Comparison of ENCODE assay signal across 21 cellular contexts in genomic region chr2:29032189-29032588, GRCh38. TPM values are rescaled to one million over a fixed set of nuclear protein-coding genes. Genes with fewer than 3 reads are reported as not detected.
A peak's percentile ranks its signal among the peaks of the same experiment; 100 is the strongest.
DNase-seq lines count a peak whose midpoint lies in the region; ATAC-seq and TF ChIP-seq lines count a peak whose summit lies in the region.
"Had no signal": no experiment of that assay in that cellular context is flagged by ENCODE, and none has a peak within 500 bp of the region (broad histone marks: within the 10 kb centered on the region; RNA-seq: fewer than 3 reads in every experiment).

No MANE protein-coding gene starts in this region.

- H3K9me3 Mint-ChIP-seq in CD8-positive, alpha-beta T cell, result no peaks in the 10 kb centered on the region
- H3K9me3 Mint-ChIP-seq in endothelial cell (ENCODE audit: unreplicated experiment) (no peaks in the 10 kb centered on the region), neural progenitor cell (peaks cover 3% of the 10 kb centered on the region)
- H3K9me3 Mint-ChIP-seq: CD4-positive, alpha-beta T cell; H9 had no signal

- WGBS in IMR-90 (ENCODE audit: extremely low coverage in 2 of 2, insufficient read length in 1 of 2), 2 experiments, result no CpG with 5 or more reads among the region's 5 CpGs

- H4K20me1 ChIP-seq in IMR-90 (ENCODE audit: insufficient read depth, low read length) (no peaks in the 10 kb centered on the region), neural progenitor cell (ENCODE audit: low read depth) (no peaks in the 10 kb centered on the region)
- H4K20me1 ChIP-seq: BLaER1 treated with 17β-estradiol and CSF1 and Interleukin-3, amounts not matched to agents 10 nM and 100 nM had no signal

- no peak overlapping the region for H4K91ac ChIP-seq in IMR-90 (ENCODE audit: insufficient read depth, low read depth, low read length)

- no peak overlapping the region for H3K4me3 ChIP-seq in CD8-positive, alpha-beta T cell (ENCODE audit: low read depth, low read length)
- H3K4me3 ChIP-seq in IMR-90 (ENCODE audit: insufficient read depth, low read depth, low read length) (no peak overlapping the region), RWPE2 (ENCODE audit: severe bottlenecking) (no peak overlapping the region), neural progenitor cell (no peak overlapping the region)
- H3K4me3 ChIP-seq: A549; BLaER1 treated with 17β-estradiol and CSF1 and Interleukin-3, amounts not matched to agents 10 nM and 100 nM had no signal

- BruUV-seq in IMR-90 (replicated peaks; lab: Mats Ljungman, UMichigan), result no TSS peak

- peaks cover 18% of the 10 kb centered on the region for H3K4me1 Mint-ChIP-seq in CD8-positive, alpha-beta T cell (ENCODE audit: low read depth)
- H3K4me1 Mint-ChIP-seq in endothelial cell (ENCODE audit: unreplicated experiment), result peaks cover 13% of the 10 kb centered on the region
- H3K4me1 Mint-ChIP-seq in neural progenitor cell, result peaks cover 14% of the 10 kb centered on the region

- H3K4ac ChIP-seq in IMR-90 (ENCODE audit: low read depth, low read length), result no peak overlapping the region

- dilution Hi-C loops in IMR-90 (cut with HindIII; ENCODE audit: low sequenced_read_pairs, unreplicated experiment), result no loop called here

- H3K9me3 ChIP-seq in CD8-positive, alpha-beta T cell (ENCODE audit: low read length), result no peaks in the 10 kb centered on the region
- no peaks in the 10 kb centered on the region for H3K9me3 ChIP-seq in IMR-90 (ENCODE audit: control insufficient read depth, insufficient read depth, low read length)
- H3K9me3 ChIP-seq in RWPE2 (ENCODE audit: severe bottlenecking), result no peaks in the 10 kb centered on the region
- H3K9me3 ChIP-seq in neural progenitor cell (ENCODE audit: low read depth), result no peaks in the 10 kb centered on the region
- H3K9me3 ChIP-seq: A549; BE2C; BLaER1 treated with 17β-estradiol and CSF1 and Interleukin-3, amounts not matched to agents 10 nM and 100 nM had no signal

- TF ChIP-seq CTCF in CD8-positive, alpha-beta T cell (IDR thresholded peaks at IDR 0.05), result no peak
- no peak for TF ChIP-seq CTCF in IMR-90 (conservative IDR thresholded peaks at IDR 0.05; ENCODE audit: low read depth, low read length)
- no peak for TF ChIP-seq CTCF in RWPE2 (IDR thresholded peaks at IDR 0.05; ENCODE audit: poor library complexity, severe bottlenecking)
- TF ChIP-seq CTCF in endothelial cell (IDR thresholded peaks at IDR 0.05; ENCODE audit: unreplicated experiment), result no peak
- no peak for TF ChIP-seq CTCF in neural progenitor cell (IDR thresholded peaks at IDR 0.05)

- in situ Hi-C loops in IMR-90 (cut with MboI; ENCODE audit: low sequenced_read_pairs) (no loop called here), KBM-7 (cut with MboI; ENCODE audit: low pct_unique_long_range_greater_than_20kb, low sequenced_read_pairs) (no loop called here)

- CTCF ChIA-PET in CD8-positive, alpha-beta T cell (lab: Charles Lee), result no interaction called here
- CTCF ChIA-PET in IMR-90 (lab: Yijun Ruan, JAX), result no interaction called here

- H3K27ac Mint-ChIP-seq in CD8-positive, alpha-beta T cell, result peak overlapping the region; percentile 20
- no peak overlapping the region for H3K27ac Mint-ChIP-seq in endothelial cell (ENCODE audit: unreplicated experiment)
- H3K27ac Mint-ChIP-seq in neural progenitor cell, result no peak overlapping the region
- H3K27ac Mint-ChIP-seq: CD14-positive monocyte; CD4-positive, alpha-beta T cell had no signal

- no peaks in the 10 kb centered on the region for H3K79me1 ChIP-seq in IMR-90 (ENCODE audit: low read depth in 1 of 2, low read length in 2 of 2)

- peak overlapping the region; percentile 37; the same call in 1 of the 2 replicates for H2AK5ac ChIP-seq in IMR-90 (ENCODE audit: low read depth, low read length)

- H3K36me3 Mint-ChIP-seq in CD8-positive, alpha-beta T cell, result peaks cover 2% of the 10 kb centered on the region
- H3K36me3 Mint-ChIP-seq in endothelial cell (ENCODE audit: low read depth, unreplicated experiment), result no peaks in the 10 kb centered on the region
- H3K36me3 Mint-ChIP-seq in neural progenitor cell, result no peaks in the 10 kb centered on the region
- H3K36me3 Mint-ChIP-seq: CD14-positive monocyte had no signal

- H3F3A ChIP-seq in neural progenitor cell (ENCODE audit: low read depth), result no peaks in the 10 kb centered on the region

- no peak overlapping the region for H3K56ac ChIP-seq in IMR-90 (ENCODE audit: extremely low read depth, insufficient read depth, low read length)

- no peak overlapping the region for H2AK9ac ChIP-seq in IMR-90 (replicated peaks; ENCODE audit: low read depth, low read length, poor library complexity)

- H2AFZ ChIP-seq in IMR-90 (replicated peaks; ENCODE audit: low read length, poor library complexity) (no peak overlapping the region), neural progenitor cell (replicated peaks) (no peak overlapping the region)

- no peak overlapping the region for H4K5ac ChIP-seq in IMR-90 (ENCODE audit: low read depth, low read length)

- H3K36me3 ChIP-seq in CD8-positive, alpha-beta T cell (ENCODE audit: insufficient read depth, low read length), result no peaks in the 10 kb centered on the region
- H3K36me3 ChIP-seq in IMR-90 (ENCODE audit: control insufficient read depth, insufficient read depth, low read length) (no peaks in the 10 kb centered on the region), RWPE2 (ENCODE audit: low read depth) (no peaks in the 10 kb centered on the region), neural progenitor cell (no peaks in the 10 kb centered on the region)
- H3K36me3 ChIP-seq: BE2C had no signal

- no peaks in the 10 kb centered on the region for H3K79me2 ChIP-seq in neural progenitor cell (ENCODE audit: low read depth)

- no peak overlapping the region for H3K14ac ChIP-seq in IMR-90 (replicated peaks; ENCODE audit: low read depth, low read length)

- TF ChIP-seq POLR2A in IMR-90 (IDR thresholded peaks at IDR 0.05; ENCODE audit: low read depth, low read length), result no peak

- DNase-seq in CD8-positive, alpha-beta T cell, result no peak
- DNase-seq in IMR-90 (no peak), RWPE2 (ENCODE audit: low spot score) (peak; percentile 9), endothelial cell (ENCODE audit: low spot score) (no peak), KBM-7 (no peak), neural progenitor cell (ENCODE audit: low spot score) (no peak), NCI-H1048 (lab: John Stamatoyannopoulos, UW) (no peak)
- no peak for DNase-seq in stimulated activated naive CD4-positive, alpha-beta T cell treated with Interleukin-2 at 50 U/mL for 16 hours (lab: John Stamatoyannopoulos, UW)
- DNase-seq: 8988T; ACHN; AML-193; BE2C; CD4-positive, alpha-beta T cell; COR-L47; DMS153; DND-41; GOT3; H9 had no signal

- TF ChIP-seq RAD21 in IMR-90 (IDR thresholded peaks at IDR 0.05; ENCODE audit: low read length), result no peak

- H3K18ac ChIP-seq in IMR-90 (ENCODE audit: low read depth, low read length), result no peak overlapping the region

- no peak overlapping the region for H2BK20ac ChIP-seq in IMR-90 (ENCODE audit: low read depth, low read length)

- H2BK15ac ChIP-seq in IMR-90 (ENCODE audit: low read depth, low read length), result peak overlapping the region; percentile 31; the same call in 1 of the 3 replicates

- H3K4me2 ChIP-seq in IMR-90 (ENCODE audit: low read depth, low read length) (no peak overlapping the region), neural progenitor cell (no peak overlapping the region)
- H3K4me2 ChIP-seq: BLaER1 treated with 17β-estradiol and CSF1 and Interleukin-3, amounts not matched to agents 10 nM and 100 nM had no signal

- no peak overlapping the region for H2BK120ac ChIP-seq in IMR-90 (ENCODE audit: low read depth, low read length)

- no peak overlapping the region for H3K23ac ChIP-seq in IMR-90 (ENCODE audit: low read depth, low read length)

- H3K9ac ChIP-seq in IMR-90 (ENCODE audit: low read depth, low read length) (no peak overlapping the region), neural progenitor cell (no peak overlapping the region)
- H3K9ac ChIP-seq: BLaER1 treated with 17β-estradiol and CSF1 and Interleukin-3, amounts not matched to agents 10 nM and 100 nM had no signal

- H3K9me1 ChIP-seq in IMR-90 (ENCODE audit: insufficient read depth, low read length), result peaks cover 14% of the 10 kb centered on the region

- ATAC-seq in CD8-positive, alpha-beta T cell, result no peak
- ATAC-seq in IMR-90 (ENCODE audit: low read depth) (no peak), RWPE2 (ENCODE audit: low read depth) (no peak)

- no peaks in the 10 kb centered on the region for H3K27me3 Mint-ChIP-seq in CD8-positive, alpha-beta T cell (ENCODE audit: low read depth)
- H3K27me3 Mint-ChIP-seq in endothelial cell (ENCODE audit: unreplicated experiment), result peaks cover 3% of the 10 kb centered on the region
- peaks cover 6% of the 10 kb centered on the region for H3K27me3 Mint-ChIP-seq in neural progenitor cell (ENCODE audit: insufficient read depth, low read depth)
- H3K27me3 Mint-ChIP-seq: CD4-positive, alpha-beta T cell had no signal

- no peak overlapping the region for H4K8ac ChIP-seq in IMR-90 (ENCODE audit: low read depth in 2 of 2, low read length in 2 of 2)

- POLR2A ChIA-PET in CD8-positive, alpha-beta T cell (lab: Charles Lee), result interaction anchor here (1.8 kb wide), 1 partner anchor 17 kb away, joined by 5 read pairs; no protein-coding TSS in a partner anchor
- POLR2A ChIA-PET in IMR-90 (lab: Charles Lee; ENCODE audit: unreplicated experiment), result no interaction called here

- intact Hi-C loops in CD8-positive, alpha-beta T cell (cut with DNase I, micrococcal nuclease), result no loop called here
- intact Hi-C loops in IMR-90 (cut with micrococcal nuclease), result no loop called here

- H2BK5ac ChIP-seq in IMR-90 (ENCODE audit: low read depth, low read length, poor library complexity, severe bottlenecking), result no peak overlapping the region

- H3K27ac ChIP-seq in CD8-positive, alpha-beta T cell (ENCODE audit: low read depth, low read length), result no peak overlapping the region
- no peak overlapping the region for H3K27ac ChIP-seq in IMR-90 (ENCODE audit: insufficient read depth, low read length)
- H3K27ac ChIP-seq in RWPE2 (ENCODE audit: poor library complexity, severe bottlenecking), result no peak overlapping the region
- no peak overlapping the region for H3K27ac ChIP-seq in neural progenitor cell
- H3K27ac ChIP-seq: BLaER1 treated with 17β-estradiol and CSF1 and Interleukin-3, amounts not matched to agents 10 nM and 100 nM had no signal

- peaks cover 6% of the 10 kb centered on the region for H3K4me1 ChIP-seq in CD8-positive, alpha-beta T cell (ENCODE audit: insufficient read depth, low read length)
- H3K4me1 ChIP-seq in IMR-90 (ENCODE audit: control insufficient read depth, insufficient read depth, low read length) (peaks cover 6% of the 10 kb centered on the region), RWPE2 (ENCODE audit: insufficient read depth, poor library complexity, severe bottlenecking) (peaks cover 14% of the 10 kb centered on the region), neural progenitor cell (peaks cover 6% of the 10 kb centered on the region)
- H3K4me1 ChIP-seq: BE2C had no signal

- H3K27me3 ChIP-seq in CD8-positive, alpha-beta T cell (ENCODE audit: insufficient read depth, low read length), result no peaks in the 10 kb centered on the region
- peaks cover 3% of the 10 kb centered on the region; the same call in 1 of the 2 replicates for H3K27me3 ChIP-seq in IMR-90 (ENCODE audit: control insufficient read depth, insufficient read depth, low read length)
- no peaks in the 10 kb centered on the region for H3K27me3 ChIP-seq in RWPE2 (ENCODE audit: insufficient read depth, poor library complexity, severe bottlenecking)
- H3K27me3 ChIP-seq in neural progenitor cell, result no peaks in the 10 kb centered on the region
- H3K27me3 ChIP-seq: BE2C; BLaER1 treated with 17β-estradiol and CSF1 and Interleukin-3, amounts not matched to agents 10 nM and 100 nM had no signal

- no peak overlapping the region for H3K4me3 Mint-ChIP-seq in CD8-positive, alpha-beta T cell
- peak overlapping the region; percentile 2 for H3K4me3 Mint-ChIP-seq in endothelial cell (ENCODE audit: unreplicated experiment)
- H3K4me3 Mint-ChIP-seq in neural progenitor cell, result no peak overlapping the region
- H3K4me3 Mint-ChIP-seq: CD14-positive monocyte; CD4-positive, alpha-beta T cell; H9 had no signal

RNA-seq across cellular contexts. Expression of gene PCARE, which starts 42.1 kb away (rescaled TPM):
- total RNA-seq in CD8-positive, alpha-beta T cell, result not detected
- not detected in 2 replicates for total RNA-seq in IMR-90 (2012; rRNA removed)
- polyA plus RNA-seq in IMR-90 (2012; rRNA removed), result not detected in 2 replicates
- polyA plus RNA-seq in IMR-90 (2012; cell fraction: cytosol; rRNA removed), result not detected in 2 replicates
- not detected in 2 replicates for polyA plus RNA-seq in IMR-90 (2012; cell fraction: nucleus; rRNA removed; ENCODE audit: low replicate concordance)
- total RNA-seq in endothelial cell (ENCODE audit: unreplicated experiment), result not detected
- not detected in 2 replicates for total RNA-seq in neural progenitor cell (ENCODE audit: low replicate concordance)
- total RNA-seq: CD4-positive, alpha-beta T cell; H9 had no signal
- polyA plus RNA-seq: A549, CD14-positive monocyte had no signal

RNA-seq across cellular contexts. Expression of gene TOGARAM2, which starts 51.1 kb away (rescaled TPM):
- total RNA-seq in CD8-positive, alpha-beta T cell, result 1 to 10 TPM; 4.6 to 4.8 TPM
- total RNA-seq in IMR-90 (2012; rRNA removed) (under 0.01 and 0.28 TPM in 2 replicates), endothelial cell (ENCODE audit: unreplicated experiment) (0.23 TPM), neural progenitor cell (ENCODE audit: low replicate concordance) (0.04 and 0.62 TPM in 2 replicates)
- 0.32 and 0.38 TPM in 2 replicates for polyA plus RNA-seq in IMR-90 (2012; rRNA removed)
- polyA plus RNA-seq in IMR-90 (2012; cell fraction: cytosol; rRNA removed), result 0.21 and 0.29 TPM in 2 replicates
- polyA plus RNA-seq in IMR-90 (2012; cell fraction: nucleus; rRNA removed; ENCODE audit: low replicate concordance), result 2.2 and 2.7 TPM in 2 replicates
